1 cellular context compared by ENCODE assay signal in genomic region chr11:77547863-77548551, GRCh38.
TF ChIP-seq lines count a peak whose summit lies in the region.

No MANE protein-coding gene starts in this region.

TF ChIP-seq in GM23338, 12 proteins besides CTCF, POLR2A, EP300 and RAD21 (continued from another document):
- TF ChIP-seq NANOG (IDR thresholded peaks at IDR 0.05; ENCODE audit: borderline replicate concordance) = no peak
